ENCODE assay signal across 15 cellular contexts in the genomic region with DNA sequence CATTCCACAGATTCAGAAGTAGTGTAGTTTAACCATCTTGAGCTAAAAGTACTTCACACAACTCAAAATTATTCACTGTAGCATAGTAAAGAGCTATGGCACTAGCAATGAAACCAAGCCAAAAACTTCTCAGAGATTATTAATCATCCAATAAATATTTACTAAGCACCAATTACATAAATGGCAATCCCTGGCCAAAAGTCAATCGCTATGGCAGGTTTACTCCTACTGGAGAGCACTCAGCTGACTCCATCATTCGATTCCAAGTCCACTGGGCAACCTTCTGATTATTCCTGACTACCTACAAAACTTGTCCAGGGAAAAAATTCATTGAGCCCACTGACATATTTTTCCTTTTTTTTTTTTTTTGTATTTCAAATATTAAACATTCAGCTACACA. TPM values are rescaled to one million over a fixed set of nuclear protein-coding genes. Genes with fewer than 3 reads are reported as not detected.
DNase-seq lines count a peak whose midpoint lies in the region; ATAC-seq, FAIRE-seq and TF ChIP-seq lines count a peak whose summit lies in the region.
"Had no signal": no experiment of that assay in that cellular context is flagged by ENCODE, and none has a peak within 500 bp of the region (broad histone marks: within the 10 kb centered on the region; RNA-seq: fewer than 3 reads in every experiment).

No MANE protein-coding gene starts in this region.

- H2AK5ac ChIP-seq in IMR-90 (ENCODE audit: low read depth, low read length): no peak overlapping the region

- H3K9me1 ChIP-seq in IMR-90 (ENCODE audit: insufficient read depth, low read length): peaks cover 5% of the 10 kb centered on the region

- peaks cover 0 to 22% (median 12%) of the 10 kb centered on the region in 3 donors for H3K36me3 Mint-ChIP-seq in CD8-positive, alpha-beta memory T cell

- no peak overlapping the region for H2AK9ac ChIP-seq in IMR-90 (replicated peaks; ENCODE audit: low read depth, low read length, poor library complexity)

- no peaks in the 10 kb centered on the region for H3K9me2 ChIP-seq in GM23248 (ENCODE audit: insufficient read depth)

- H4K5ac ChIP-seq in IMR-90 (ENCODE audit: low read depth, low read length): no peak overlapping the region

- H3K14ac ChIP-seq in IMR-90 (replicated peaks; ENCODE audit: low read depth, low read length): no peak overlapping the region

- H3K18ac ChIP-seq in IMR-90 (ENCODE audit: low read depth, low read length): no peak overlapping the region

- H3K4me3 Mint-ChIP-seq in CD8-positive, alpha-beta memory T cell: no peak overlapping the region
- H3K4me3 Mint-ChIP-seq: B cell; CD4-positive, alpha-beta T cell; GM23338 had no signal

- H3K4me2 ChIP-seq in GM23248 (ENCODE audit: unreplicated experiment): no peak overlapping the region
- no peak overlapping the region for H3K4me2 ChIP-seq in IMR-90 (ENCODE audit: low read depth, low read length)
- no peak overlapping the region for H3K4me2 ChIP-seq in fibroblast of lung (ENCODE audit: extremely low read depth, insufficient read depth, low read length)
- H3K4me2 ChIP-seq: GM23338 had no signal

- peaks cover 13% of the 10 kb centered on the region; the same call in 1 of the 2 replicates for H3F3A ChIP-seq in GM23248 (ENCODE audit: insufficient read depth)

- no peak overlapping the region for H3K56ac ChIP-seq in IMR-90 (ENCODE audit: extremely low read depth, insufficient read depth, low read length)

- H3K4me3 ChIP-seq in GM23248 (no peak overlapping the region), IMR-90 (ENCODE audit: insufficient read depth, low read depth, low read length) (no peak overlapping the region), fibroblast of lung (replicated peaks in 1 of 4; ENCODE audit: control extremely low read depth in 1 of 4, insufficient read depth in 1 of 4, low read depth in 3 of 4, low read length in 4 of 4) (no peak overlapping the region), pancreas (no peak overlapping the region)
- H3K4me3 ChIP-seq in CD8-positive, alpha-beta memory T cell (ENCODE audit: low read length): no peak overlapping the region
- H3K4me3 ChIP-seq: GM23338 had no signal

- H2BK5ac ChIP-seq in IMR-90 (ENCODE audit: low read depth, low read length, poor library complexity, severe bottlenecking): no peak overlapping the region

- H3K4me1 ChIP-seq in GM23248 (ENCODE audit: insufficient read depth) (peaks cover 21% of the 10 kb centered on the region), IMR-90 (ENCODE audit: control insufficient read depth, insufficient read depth, low read length) (peaks cover 3% of the 10 kb centered on the region; the same call in 1 of the 2 replicates), fibroblast of lung (ENCODE audit: control insufficient read depth, extremely low read depth, insufficient read depth, low read length) (no peaks in the 10 kb centered on the region), pancreas (peaks cover 0 to 5% (median 4%) of the 10 kb centered on the region in 3 donors)
- peaks cover 9% of the 10 kb centered on the region for H3K4me1 ChIP-seq in CD8-positive, alpha-beta memory T cell (ENCODE audit: insufficient read depth, low read length)

- dilution Hi-C loops in IMR-90 (cut with HindIII; ENCODE audit: low sequenced_read_pairs, unreplicated experiment): no loop called here

- H3K27ac ChIP-seq in GM23248 (no peak overlapping the region), IMR-90 (ENCODE audit: insufficient read depth, low read length) (no peak overlapping the region), fibroblast of lung (ENCODE audit: insufficient read depth, low read length) (no peak overlapping the region), pancreas (no peak overlapping the region)
- H3K27ac ChIP-seq in CD8-positive, alpha-beta memory T cell (ENCODE audit: low read depth, low read length): no peak overlapping the region

- intact Hi-C loops in IMR-90 (cut with micrococcal nuclease): loop anchor here (5.0 kb wide), 1 partner anchor 36 kb away; no protein-coding TSS in a partner anchor
- intact Hi-C loops in pancreas (cut with DNase I): no loop called here

- H3K27ac Mint-ChIP-seq in CD8-positive, alpha-beta memory T cell: no peak overlapping the region
- H3K27ac Mint-ChIP-seq: B cell; CD4-positive, alpha-beta T cell; GM23338 had no signal

- no peak for TF ChIP-seq POLR2A in IMR-90 (IDR thresholded peaks at IDR 0.05; ENCODE audit: low read depth, low read length)

- H4K20me1 ChIP-seq in GM23248 (ENCODE audit: insufficient read depth) (no peaks in the 10 kb centered on the region), IMR-90 (ENCODE audit: insufficient read depth, low read length) (peaks cover 57% of the 10 kb centered on the region), fibroblast of lung (ENCODE audit: control insufficient read depth, extremely low read depth, insufficient read depth, low read length) (no peaks in the 10 kb centered on the region)

- H2BK15ac ChIP-seq in IMR-90 (ENCODE audit: low read depth, low read length): no peak overlapping the region

- ATAC-seq in IMR-90 (ENCODE audit: low read depth) (peak; percentile 43), pancreas (peak; percentile 23 to 63 (median 41))
- ATAC-seq: GM23338 had no signal

- H3K27me3 Mint-ChIP-seq in CD8-positive, alpha-beta memory T cell: no peaks in the 10 kb centered on the region
- H3K27me3 Mint-ChIP-seq: B cell; CD4-positive, alpha-beta T cell had no signal

- H3K79me2 ChIP-seq in GM23248 (ENCODE audit: insufficient read depth): peaks cover 100% of the 10 kb centered on the region
- H3K79me2 ChIP-seq in fibroblast of lung (ENCODE audit: control insufficient read depth, insufficient read depth, low read length): peaks cover 77% of the 10 kb centered on the region

- H3K27me3 ChIP-seq in GM23248 (replicated peaks; ENCODE audit: insufficient read depth) (no peaks in the 10 kb centered on the region), IMR-90 (ENCODE audit: control insufficient read depth, insufficient read depth, low read length) (no peaks in the 10 kb centered on the region), fibroblast of lung (ENCODE audit: control insufficient read depth, insufficient read depth, low read length) (no peaks in the 10 kb centered on the region), pancreas (no peaks in the 10 kb centered on the region)
- H3K27me3 ChIP-seq in CD8-positive, alpha-beta memory T cell (ENCODE audit: insufficient read depth, low read length, poor library complexity, severe bottlenecking): no peaks in the 10 kb centered on the region

- no peak overlapping the region for H3K4ac ChIP-seq in IMR-90 (ENCODE audit: low read depth, low read length)

- CTCF ChIA-PET in IMR-90 (lab: Yijun Ruan, JAX): interaction anchor here (0.9 to 1.8 kb wide), 2 partner anchors 9 to 119 kb away, joined by 3 to 8 read pairs; no protein-coding TSS in a partner anchor
- CTCF ChIA-PET in CD8-positive, alpha-beta memory T cell (lab: Charles Lee): interaction anchor here (0.7 to 0.8 kb wide), 2 partner anchors 9 to 14 kb away, joined by 3 read pairs; no protein-coding TSS in a partner anchor

- BruUV-seq in IMR-90 (replicated peaks; lab: Mats Ljungman, UMichigan): no TSS peak

- TF ChIP-seq RAD21 in IMR-90 (IDR thresholded peaks at IDR 0.05; ENCODE audit: low read length): no peak

- H3K9me3 Mint-ChIP-seq in CD8-positive, alpha-beta memory T cell: no peaks in the 10 kb centered on the region
- H3K9me3 Mint-ChIP-seq: CD4-positive, alpha-beta T cell had no signal

- no peak overlapping the region for H3K23ac ChIP-seq in IMR-90 (ENCODE audit: low read depth, low read length)

- WGBS in GM23248 (ENCODE audit: low coverage in 1 of 2, low lambda C conversion rate in 2 of 2, missing lambda C conversion rate in 2 of 2), 2 experiments: 99 to 100% methylated on average over 2 of the region's 2 CpGs
- WGBS in IMR-90 (ENCODE audit: extremely low coverage in 2 of 2, insufficient read length in 1 of 2), 2 experiments: 83% methylated on average over 1 of the region's 2 CpGs; no CpG with 5 or more reads in 1 of the 2 experiments
- 20 to 22% methylated on average over 2 of the region's 2 CpGs for WGBS in pancreas, 2 donors

- H2BK20ac ChIP-seq in IMR-90 (ENCODE audit: low read depth, low read length): no peak overlapping the region

- H3K9me3 ChIP-seq in GM23248 (ENCODE audit: low read depth): no peaks in the 10 kb centered on the region
- no peaks in the 10 kb centered on the region for H3K9me3 ChIP-seq in IMR-90 (ENCODE audit: control insufficient read depth, insufficient read depth, low read length)
- H3K9me3 ChIP-seq in fibroblast of lung (ENCODE audit: control insufficient read depth, insufficient read depth, low read depth, low read length): no peaks in the 10 kb centered on the region
- no peaks in the 10 kb centered on the region for H3K9me3 ChIP-seq in pancreas
- no peaks in the 10 kb centered on the region for H3K9me3 ChIP-seq in CD8-positive, alpha-beta memory T cell (ENCODE audit: low read length)

- H2BK120ac ChIP-seq in IMR-90 (ENCODE audit: low read depth, low read length): no peak overlapping the region

- H4K8ac ChIP-seq in IMR-90 (ENCODE audit: low read depth in 2 of 2, low read length in 2 of 2): no peak overlapping the region

- peaks cover 4 to 60% of the 10 kb centered on the region in 2 experiments; a peak in 3 of 4 replicates for H3K79me1 ChIP-seq in IMR-90 (ENCODE audit: low read depth in 1 of 2, low read length in 2 of 2)

- DNase-seq in GM23248 (peak; percentile 30), IMR-90 (peak; percentile 32), fibroblast of lung (ENCODE audit: low read depth in 2 of 2) (peak; percentile 37 to 58), pancreas (no peak), GM19238 (ENCODE audit: insufficient read length, low spot score) (no peak), anterior cingulate cortex (lab: John Stamatoyannopoulos, UW) (no peak)
- no peak for DNase-seq in CD8-positive, alpha-beta memory T cell
- DNase-seq: C1 segment of cervical spinal cord; CD4-positive, alpha-beta T cell; DND-41; GF-D8; H7 had no signal

- in situ Hi-C loops in GM23248 (cut with MboI): no loop called here
- in situ Hi-C loops in IMR-90 (cut with MboI; ENCODE audit: low sequenced_read_pairs): no loop called here

- H3K36me3 ChIP-seq in GM23248 (ENCODE audit: low read depth) (peaks cover 39% of the 10 kb centered on the region), IMR-90 (ENCODE audit: control insufficient read depth, insufficient read depth, low read length) (peaks cover 12% of the 10 kb centered on the region), fibroblast of lung (ENCODE audit: control insufficient read depth, insufficient read depth, low read length) (no peaks in the 10 kb centered on the region), pancreas (no peaks in the 10 kb centered on the region)
- peaks cover 8% of the 10 kb centered on the region for H3K36me3 ChIP-seq in CD8-positive, alpha-beta memory T cell (ENCODE audit: insufficient read depth, low read length)

- H2AFZ ChIP-seq in GM23248 (no peak overlapping the region), IMR-90 (replicated peaks; ENCODE audit: low read length, poor library complexity) (no peak overlapping the region), fibroblast of lung (ENCODE audit: low read length) (no peak overlapping the region)
- H2AFZ ChIP-seq: GM23338 had no signal

- H3K4me1 Mint-ChIP-seq in CD8-positive, alpha-beta memory T cell: peaks cover 16 to 24% (median 24%) of the 10 kb centered on the region in 3 donors
- H3K4me1 Mint-ChIP-seq: GM23338 had no signal

- H4K91ac ChIP-seq in IMR-90 (ENCODE audit: insufficient read depth, low read depth, low read length): no peak overlapping the region

- POLR2A ChIA-PET in IMR-90 (lab: Charles Lee; ENCODE audit: unreplicated experiment): interaction anchor here (0.6 kb wide), 1 partner anchor 122 kb away, joined by 5 read pairs; no protein-coding TSS in a partner anchor
- POLR2A ChIA-PET in CD8-positive, alpha-beta memory T cell (lab: Charles Lee): interaction anchor here (0.6 to 0.7 kb wide), 2 partner anchors 52 to 68 kb away, joined by 4 to 5 read pairs; no protein-coding TSS in a partner anchor

- TF ChIP-seq CTCF in IMR-90 (conservative IDR thresholded peaks at IDR 0.05; ENCODE audit: low read depth, low read length): no peak
- TF ChIP-seq CTCF in fibroblast of lung (conservative IDR thresholded peaks at IDR 0.05 in 1 of 2, IDR thresholded peaks at IDR 0.05 in 1 of 2; ENCODE audit: low read depth in 1 of 2, low read length in 2 of 2): no peak
- no peak for TF ChIP-seq CTCF in pancreas (IDR thresholded peaks at IDR 0.05)

- H3K9ac ChIP-seq in GM23248: no peak overlapping the region
- no peak overlapping the region for H3K9ac ChIP-seq in IMR-90 (ENCODE audit: low read depth, low read length)
- H3K9ac ChIP-seq in fibroblast of lung (ENCODE audit: insufficient read depth, low read length): no peak overlapping the region

- no peak for FAIRE-seq in pancreas (lab: Jason Lieb, UNC)
- FAIRE-seq: A204.1 had no signal

RNA-seq across cellular contexts. Expression of a gene that starts 23.9 kb away (rescaled TPM):
- 232 and 241 TPM in 2 replicates for total RNA-seq in GM23248 (2014; rRNA removed; shearing (Covaris generic))
- polyA plus RNA-seq in GM23248 (2016; fragmentation: Nextera tagmentation; extraction: Ambion mirVana): 22.3 and 23.7 TPM in 2 replicates
- 154 and 284 TPM in 2 replicates for total RNA-seq in IMR-90 (2012; rRNA removed)
- polyA plus RNA-seq in IMR-90 (2012; rRNA removed): 37.5 and 48.1 TPM in 2 replicates
- polyA plus RNA-seq in IMR-90 (2012; cell fraction: cytosol; rRNA removed): 11.9 and 18.2 TPM in 2 replicates
- polyA plus RNA-seq in IMR-90 (2012; cell fraction: nucleus; rRNA removed; ENCODE audit: low replicate concordance): 8.3 and 70.9 TPM in 2 replicates
- 193 and 222 TPM in 2 replicates for total RNA-seq in fibroblast of lung
- 169 and 285 TPM in 2 replicates for polyA plus RNA-seq in fibroblast of lung
- polyA plus RNA-seq in fibroblast of lung (2012): 72.4 and 106 TPM in 2 replicates
- polyA minus RNA-seq in fibroblast of lung (ENCODE audit: low replicate concordance): 52.7 and 101 TPM in 2 replicates
- total RNA-seq in pancreas: 10 to 100 TPM; 17.9 to 66.6 (median 28.9) TPM
- polyA plus RNA-seq in pancreas: 10 to 100 TPM in 1 of 2 donors, 1 to 10 TPM in 1; 9.3 to 17.6 TPM
- total RNA-seq in CD8-positive, alpha-beta memory T cell: 100 to 1,000 TPM; 144 to 165 TPM
- polyA plus RNA-seq in CD8-positive, alpha-beta memory T cell: 10.5 TPM

Comparison
In these comparisons a context has a peak if more than half of its experiments do, and no peak if none do; other contexts are left out.
1. DNase-seq: peak in GM23248 (single experiment), IMR-90 (single experiment) and fibroblast of lung (2 of 2); none in pancreas (0 of 6), GM19238 (single experiment), anterior cingulate cortex (0 of 58) and CD8-positive, alpha-beta memory T cell (0 of 5).